10 cellular contexts compared by ENCODE assay signal in the genomic region with DNA sequence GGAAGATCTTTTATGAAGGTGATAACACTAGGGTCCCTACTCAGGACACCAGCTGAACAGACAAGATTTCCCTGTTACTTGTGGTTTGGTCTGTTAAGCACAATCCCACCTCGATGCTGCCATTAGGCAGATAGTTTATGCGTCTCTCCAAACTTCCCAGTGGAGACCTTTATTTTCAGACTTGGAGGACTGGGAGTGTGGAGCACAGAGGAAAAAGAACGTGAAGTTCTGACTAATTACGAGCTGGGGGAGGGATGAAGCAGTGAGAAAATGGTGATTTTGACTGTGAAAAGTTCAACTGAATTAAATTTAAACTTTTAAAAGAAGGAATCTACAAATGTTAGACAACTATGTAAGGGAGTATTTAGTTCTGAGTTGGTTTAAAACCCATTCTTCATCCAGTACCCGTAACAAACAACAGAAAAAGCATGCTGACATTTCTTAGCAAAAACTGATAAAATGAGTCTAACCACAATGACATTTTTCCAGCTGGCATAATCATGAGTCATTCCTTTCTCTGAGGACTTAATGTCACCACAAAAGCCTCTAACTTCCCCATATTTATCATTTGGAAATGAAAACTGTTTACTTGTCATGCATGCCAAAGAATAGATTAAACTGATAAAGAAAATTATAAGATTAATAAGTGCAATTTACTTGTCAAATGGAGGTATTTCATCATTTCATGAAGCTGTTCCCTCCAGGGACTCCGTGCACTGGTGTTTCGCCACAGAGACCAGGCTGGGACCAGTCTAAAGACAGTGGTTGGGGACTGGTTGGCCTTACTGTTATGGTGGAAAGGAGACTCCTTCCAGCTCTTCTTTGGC.
DNase-seq lines count a peak whose midpoint lies in the region; ATAC-seq, FAIRE-seq and TF ChIP-seq lines count a peak whose summit lies in the region.
"Had no signal": no experiment of that assay in that cellular context is flagged by ENCODE, and none has a peak within 500 bp of the region (broad histone marks: within the 10 kb centered on the region; RNA-seq: fewer than 3 reads in every experiment).

No MANE protein-coding gene starts in this region.

- no peaks in the 10 kb centered on the region for H3K36me3 Mint-ChIP-seq in dendritic cell treated with granulocyte-macrophage colony-stimulating factor and Interleukin-4, amounts not matched to agents 40 ng/mL and 50 ng/mL, for 4 days (ENCODE audit: low read depth)
- no peaks in the 10 kb centered on the region for H3K36me3 Mint-ChIP-seq in activated naive CD8-positive, alpha-beta T cell treated with anti-CD3 and anti-CD28 coated beads, Interleukin-2, amount 50 U/mL, for 24 hours (ENCODE audit: low read depth)
- no peaks in the 10 kb centered on the region for H3K36me3 Mint-ChIP-seq in stimulated activated effector memory CD8-positive, alpha-beta T cell treated with anti-CD3 and anti-CD28 coated beads, Interleukin-12 subunit alpha, Interleukin-12 subunit beta, amount 100 ng/mL, for 72 hours

- peaks cover 89% of the 10 kb centered on the region for H3K27me3 Mint-ChIP-seq in dendritic cell treated with granulocyte-macrophage colony-stimulating factor and Interleukin-4, amounts not matched to agents 40 ng/mL and 50 ng/mL, for 4 days
- peaks cover 9% of the 10 kb centered on the region for H3K27me3 Mint-ChIP-seq in activated naive CD8-positive, alpha-beta T cell treated with anti-CD3 and anti-CD28 coated beads, Interleukin-2, amount 50 U/mL, for 24 hours

- H3K27ac Mint-ChIP-seq in dendritic cell treated with granulocyte-macrophage colony-stimulating factor and Interleukin-4, amounts not matched to agents 40 ng/mL and 50 ng/mL, for 4 days: peak overlapping the region; percentile 38
- no peak overlapping the region for H3K27ac Mint-ChIP-seq in activated naive CD8-positive, alpha-beta T cell treated with anti-CD3 and anti-CD28 coated beads, Interleukin-2, amount 50 U/mL, for 24 hours
- H3K27ac Mint-ChIP-seq in stimulated activated effector memory CD8-positive, alpha-beta T cell treated with anti-CD3 and anti-CD28 coated beads, Interleukin-12 subunit alpha, Interleukin-12 subunit beta, amount 100 ng/mL, for 72 hours: no peak overlapping the region

- no peak for TF ChIP-seq CTCF in retinal pigment epithelial cell (conservative IDR thresholded peaks at IDR 0.05; ENCODE audit: low read depth, low read length)

- FAIRE-seq in RCC 7860 (lab: Jason Lieb, UNC): peak; percentile 91

- H3K9me3 Mint-ChIP-seq in dendritic cell treated with granulocyte-macrophage colony-stimulating factor and Interleukin-4, amounts not matched to agents 40 ng/mL and 50 ng/mL, for 4 days: no peaks in the 10 kb centered on the region
- H3K9me3 Mint-ChIP-seq in activated naive CD8-positive, alpha-beta T cell treated with anti-CD3 and anti-CD28 coated beads, Interleukin-2, amount 50 U/mL, for 24 hours: no peaks in the 10 kb centered on the region
- peaks cover 7% of the 10 kb centered on the region for H3K9me3 Mint-ChIP-seq in stimulated activated effector memory CD8-positive, alpha-beta T cell treated with anti-CD3 and anti-CD28 coated beads, Interleukin-12 subunit alpha, Interleukin-12 subunit beta, amount 100 ng/mL, for 72 hours

- no peak overlapping the region for H3K4me3 Mint-ChIP-seq in dendritic cell treated with granulocyte-macrophage colony-stimulating factor and Interleukin-4, amounts not matched to agents 40 ng/mL and 50 ng/mL, for 4 days
- no peak overlapping the region for H3K4me3 Mint-ChIP-seq in activated naive CD8-positive, alpha-beta T cell treated with anti-CD3 and anti-CD28 coated beads, Interleukin-2, amount 50 U/mL, for 24 hours
- no peak overlapping the region for H3K4me3 Mint-ChIP-seq in stimulated activated effector memory CD8-positive, alpha-beta T cell treated with anti-CD3 and anti-CD28 coated beads, Interleukin-12 subunit alpha, Interleukin-12 subunit beta, amount 100 ng/mL, for 72 hours

- peak; percentile 28 for DNase-seq in GM04504 (ENCODE audit: low read depth)
- DNase-seq in RCC 7860 (ENCODE audit: low spot score): peak; percentile 59
- peak; percentile 4 for DNase-seq in retinal pigment epithelial cell (ENCODE audit: low read depth)
- no peak for DNase-seq in activated naive CD8-positive, alpha-beta T cell treated with anti-CD3 and anti-CD28 coated beads, Interleukin-2, amount 50 U/mL, for 24 hours
- DNase-seq in NCI-H82 (lab: John Stamatoyannopoulos, UW): no peak
- no peak for DNase-seq in stimulated activated effector memory CD8-positive, alpha-beta T cell treated with anti-CD3 and anti-CD28 coated beads, Interleukin-12 subunit alpha, Interleukin-12 subunit beta, amount 100 ng/mL, for 72 hours (ENCODE audit: low spot score in 2 of 2)
- DNase-seq in NCI-H446 treated with DMSO at 0.1 percent for 48 hours (lab: John Stamatoyannopoulos, UW): no peak
- DNase-seq: upper lobe of left lung had no signal

- peaks cover 28% of the 10 kb centered on the region for H3K4me1 Mint-ChIP-seq in dendritic cell treated with granulocyte-macrophage colony-stimulating factor and Interleukin-4, amounts not matched to agents 40 ng/mL and 50 ng/mL, for 4 days (ENCODE audit: low read depth)
- H3K4me1 Mint-ChIP-seq in activated naive CD8-positive, alpha-beta T cell treated with anti-CD3 and anti-CD28 coated beads, Interleukin-2, amount 50 U/mL, for 24 hours: peaks cover 10% of the 10 kb centered on the region
- no peaks in the 10 kb centered on the region for H3K4me1 Mint-ChIP-seq in stimulated activated effector memory CD8-positive, alpha-beta T cell treated with anti-CD3 and anti-CD28 coated beads, Interleukin-12 subunit alpha, Interleukin-12 subunit beta, amount 100 ng/mL, for 72 hours

- intact Hi-C loops in dendritic cell treated with granulocyte-macrophage colony-stimulating factor and Interleukin-4, amounts not matched to agents 40 ng/mL and 50 ng/mL, for 4 days (cut with micrococcal nuclease): no loop called here

- H3K4me3 ChIP-seq in retinal pigment epithelial cell (ENCODE audit: low read length): no peak overlapping the region
- H3K4me3 ChIP-seq: coronary artery, upper lobe of left lung had no signal

- ATAC-seq in activated naive CD8-positive, alpha-beta T cell treated with anti-CD3 and anti-CD28 coated beads, Interleukin-2, amount 50 U/mL, for 24 hours: no peak
- no peak for ATAC-seq in stimulated activated effector memory CD8-positive, alpha-beta T cell treated with anti-CD3 and anti-CD28 coated beads, Interleukin-12 subunit alpha, Interleukin-12 subunit beta, amount 100 ng/mL, for 72 hours

Comparison
In these comparisons a context has a peak if more than half of its experiments do, and no peak if none do; other contexts are left out.
1. DNase-seq: peak in GM04504 (single experiment), RCC 7860 (single experiment) and retinal pigment epithelial cell (single experiment); none in activated naive CD8-positive, alpha-beta T cell treated with anti-CD3 and anti-CD28 coated beads, Interleukin-2, amount 50 U/mL, for 24 hours (single experiment), NCI-H82 (single experiment), stimulated activated effector memory CD8-positive, alpha-beta T cell treated with anti-CD3 and anti-CD28 coated beads, Interleukin-12 subunit alpha, Interleukin-12 subunit beta, amount 100 ng/mL, for 72 hours (0 of 2) and NCI-H446 treated with DMSO at 0.1 percent for 48 hours (single experiment).